Comparison of ENCODE assay signal across 12 cellular contexts in genomic region chr3:19065027-19065426, GRCh38.
DNase-seq lines count a peak whose midpoint lies in the region; ATAC-seq and TF ChIP-seq lines count a peak whose summit lies in the region.
"Had no signal": no experiment of that assay in that cellular context is flagged by ENCODE, and none has a peak within 500 bp of the region (broad histone marks: within the 10 kb centered on the region; RNA-seq: fewer than 3 reads in every experiment).

No MANE protein-coding gene starts in this region.

- intact Hi-C loops in CD4-positive, alpha-beta T cell (cut with DNase I, micrococcal nuclease), result loop anchor here in 1 of 2 experiments (5.0 kb wide), 1 partner anchor 477 kb away; no protein-coding TSS in a partner anchor

- POLR2A ChIA-PET in CD4-positive, alpha-beta T cell (lab: Charles Lee), result no interaction called here
- POLR2A ChIA-PET in HEK293 (lab: Yijun Ruan, JAX), result no interaction called here

- in situ Hi-C loops in SK-MEL-5 (cut with HindIII; ENCODE audit: low pct_unique_long_range_greater_than_20kb, low sequenced_read_pairs), result no loop called here

- H3K27ac ChIP-seq in CD4-positive, alpha-beta T cell (ENCODE audit: low read depth, low read length), result no peak overlapping the region
- no peak overlapping the region for H3K27ac ChIP-seq in HEK293 (ENCODE audit: extremely low read depth, low read depth, low read length)
- H3K27ac ChIP-seq: GM23248 had no signal

- no peaks in the 10 kb centered on the region for H3K27me3 Mint-ChIP-seq in CD4-positive, alpha-beta T cell

- H3K4me1 Mint-ChIP-seq in CD4-positive, alpha-beta T cell (ENCODE audit: low read depth), result no peaks in the 10 kb centered on the region

- no peak overlapping the region for H3K27ac Mint-ChIP-seq in CD4-positive, alpha-beta T cell

- peak; percentile 31 for TF ChIP-seq CTCF in CD4-positive, alpha-beta T cell (IDR thresholded peaks at IDR 0.05)
- no peak for TF ChIP-seq CTCF in HEK293 (tag by site-specific recombination; IDR thresholded peaks at IDR 0.05)

- CTCF ChIA-PET in CD4-positive, alpha-beta T cell (lab: Charles Lee), result no interaction called here
- CTCF ChIA-PET in HEK293 (lab: Yijun Ruan, JAX), result interaction anchor here (0.6 to 1.6 kb wide), 6 partner anchors 10 to 1272 kb away, joined by 3 to 4 read pairs (median 3); no protein-coding TSS in a partner anchor

- H3K36me3 ChIP-seq in HEK293 (ENCODE audit: control insufficient read depth in 2 of 2, insufficient read depth in 1 of 2, low read length in 2 of 2), result no peaks in the 10 kb centered on the region

- ATAC-seq in CD4-positive, alpha-beta T cell (ENCODE audit: poor library complexity), result no peak
- ATAC-seq in GM21381 (IDR thresholded peaks at IDR 0.05; ENCODE audit: unreplicated experiment) (no peak), HG02610 (IDR thresholded peaks at IDR 0.05; ENCODE audit: unreplicated experiment) (no peak)

- H3K36me3 Mint-ChIP-seq in CD4-positive, alpha-beta T cell (ENCODE audit: low read depth), result no peaks in the 10 kb centered on the region

- H3K4me3 Mint-ChIP-seq in CD4-positive, alpha-beta T cell, result no peak overlapping the region

- H3K4me1 ChIP-seq in HEK293 (ENCODE audit: control insufficient read depth, insufficient read depth, low read length), result no peaks in the 10 kb centered on the region

- no peak overlapping the region for H3K4me3 ChIP-seq in HEK293 (ENCODE audit: low read depth, low read length)
- H3K4me3 ChIP-seq: GM23248 had no signal

- no peaks in the 10 kb centered on the region for H3K9me3 Mint-ChIP-seq in CD4-positive, alpha-beta T cell

- H3K27me3 ChIP-seq in CD4-positive, alpha-beta T cell (ENCODE audit: control insufficient read depth, insufficient read depth, low read length), result no peaks in the 10 kb centered on the region

- no peaks in the 10 kb centered on the region for H3K9me3 ChIP-seq in CD4-positive, alpha-beta T cell (ENCODE audit: control insufficient read depth, low read length)
- no peaks in the 10 kb centered on the region for H3K9me3 ChIP-seq in HEK293 (ENCODE audit: control insufficient read depth, insufficient read depth, low read depth, low read length)

- DNase-seq in CD4-positive, alpha-beta T cell, result no peak
- DNase-seq in SK-MEL-5 (ENCODE audit: low read depth, low spot score), result peak; percentile 43
- peak; percentile 47 for DNase-seq in left kidney (ENCODE audit: low read depth, low spot score)
- DNase-seq in stimulated activated CD4-positive, alpha-beta T cell treated with anti-CD3 and anti-CD28 coated beads, Interleukin-4, amount 100 ng/mL, for 24 hours, result no peak
- no peak for DNase-seq in activated T-cell treated with anti-CD3 and anti-CD28 coated beads, Interleukin-2, amount 50 U/mL, for 1 hour
- DNase-seq: activated CD4-positive, CD25-positive, alpha-beta regulatory T cell; GM23248; NCI-H1417 treated with DMSO at 0.1 percent for 48 hours; small intestine had no signal

TF ChIP-seq in HEK293, 187 proteins besides CTCF, POLR2A, EP300 and RAD21:
- TF ChIP-seq ZNF654 (tag by site-specific recombination; IDR thresholded peaks at IDR 0.05; ENCODE audit: low read depth), result peak; percentile 46
- TF ChIP-seq ZNF140 (tag by site-specific recombination; IDR thresholded peaks at IDR 0.05), result no peak

Comparison
In these comparisons a context has a peak if more than half of its experiments do, and no peak if none do; other contexts are left out.
1. DNase-seq: peak in SK-MEL-5 (single experiment) and left kidney (single experiment); none in CD4-positive, alpha-beta T cell (0 of 10), stimulated activated CD4-positive, alpha-beta T cell treated with anti-CD3 and anti-CD28 coated beads, Interleukin-4, amount 100 ng/mL, for 24 hours (single experiment) and activated T-cell treated with anti-CD3 and anti-CD28 coated beads, Interleukin-2, amount 50 U/mL, for 1 hour (single experiment).